In the genomic region with DNA sequence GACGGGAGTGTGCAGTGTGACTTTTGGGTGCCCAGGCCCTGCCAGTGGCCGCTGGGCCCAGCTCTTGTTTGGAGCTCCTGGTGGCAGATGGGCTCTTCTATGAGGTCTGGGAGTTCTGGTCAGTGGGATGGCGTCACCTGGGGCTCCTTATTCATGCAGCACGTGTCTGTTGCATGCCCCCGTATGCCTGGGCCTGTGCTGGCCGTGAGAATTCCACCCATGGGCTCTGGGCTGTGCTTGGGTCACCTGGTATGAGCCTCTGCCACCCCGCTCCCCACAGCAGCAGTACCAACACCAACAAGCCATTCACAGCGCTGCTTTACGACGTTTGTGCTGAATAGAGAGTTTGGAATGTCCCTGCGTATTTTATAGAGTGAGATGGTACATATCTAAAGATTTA, we compare ENCODE assay signal across 19 cellular contexts. TPM values are rescaled to one million over a fixed set of nuclear protein-coding genes. Genes with fewer than 3 reads are reported as not detected.
DNase-seq lines count a peak whose midpoint lies in the region; ATAC-seq and TF ChIP-seq lines count a peak whose summit lies in the region.
"Had no signal": no experiment of that assay in that cellular context is flagged by ENCODE, and none has a peak within 500 bp of the region (broad histone marks: within the 10 kb centered on the region; RNA-seq: fewer than 3 reads in every experiment).

No MANE protein-coding gene starts in this region.

- no peaks in the 10 kb centered on the region for H3K9me3 Mint-ChIP-seq in activated T-helper 17 cell treated with anti-CD3 and anti-CD28 coated beads, Interleukin-2, amount 50 U/mL, for 72 hours

- H3K27ac Mint-ChIP-seq in activated T-helper 17 cell treated with anti-CD3 and anti-CD28 coated beads, Interleukin-2, amount 50 U/mL, for 72 hours, result no peak overlapping the region

- H4K20me1 ChIP-seq in osteoblast (ENCODE audit: insufficient read depth, low read length), result peaks cover 78% of the 10 kb centered on the region

- no peaks in the 10 kb centered on the region for H3K27me3 Mint-ChIP-seq in activated T-helper 17 cell treated with anti-CD3 and anti-CD28 coated beads, Interleukin-2, amount 50 U/mL, for 72 hours

- no peak overlapping the region for H3K4me3 Mint-ChIP-seq in activated T-helper 17 cell treated with anti-CD3 and anti-CD28 coated beads, Interleukin-2, amount 50 U/mL, for 72 hours
- H3K4me3 Mint-ChIP-seq: CD14-positive monocyte had no signal

- H3K27me3 ChIP-seq in right atrium auricular region (no peaks in the 10 kb centered on the region), osteoblast (ENCODE audit: insufficient read depth, low read length) (no peaks in the 10 kb centered on the region)

- peaks cover 12% of the 10 kb centered on the region for H3K4me1 Mint-ChIP-seq in activated T-helper 17 cell treated with anti-CD3 and anti-CD28 coated beads, Interleukin-2, amount 50 U/mL, for 72 hours

- H3K4me1 ChIP-seq in right atrium auricular region (peaks cover 0 to 19% of the 10 kb centered on the region in 2 donors), osteoblast (ENCODE audit: insufficient read depth, low read length) (peaks cover 10% of the 10 kb centered on the region)

- H3K36me3 Mint-ChIP-seq in activated T-helper 17 cell treated with anti-CD3 and anti-CD28 coated beads, Interleukin-2, amount 50 U/mL, for 72 hours (ENCODE audit: low read depth), result no peaks in the 10 kb centered on the region

- H3K27ac ChIP-seq in right atrium auricular region (no peak overlapping the region), VCaP (0 out of 2 replicates have a peak overlapping the region, but pooled peaks have one; percentile 5), osteoblast (ENCODE audit: low read depth, low read length) (no peak overlapping the region)
- H3K27ac ChIP-seq: 22Rv1, KMS-11 had no signal

- no peaks in the 10 kb centered on the region for H3K36me3 ChIP-seq in right atrium auricular region
- no peaks in the 10 kb centered on the region for H3K36me3 ChIP-seq in osteoblast (ENCODE audit: insufficient read depth, low read length)

- H3K79me2 ChIP-seq in osteoblast (ENCODE audit: insufficient read depth, low read length), result peaks cover 56% of the 10 kb centered on the region

- TF ChIP-seq CTCF in right atrium auricular region (IDR thresholded peaks at IDR 0.05) (no peak), VCaP (conservative IDR thresholded peaks at IDR 0.05) (no peak), osteoblast (IDR thresholded peaks at IDR 0.05; ENCODE audit: extremely low read depth, low read depth, low read length) (no peak)

- no peak overlapping the region for H2AFZ ChIP-seq in osteoblast (ENCODE audit: low read length)

- H3K4me3 ChIP-seq in right atrium auricular region, result no peak overlapping the region
- H3K4me3 ChIP-seq in osteoblast (ENCODE audit: insufficient read depth, low read length), result no peak overlapping the region

- intact Hi-C loops in Right ventricle myocardium superior (cut with DNase I), result no loop called here

- ATAC-seq in Right ventricle myocardium superior (ENCODE audit: poor library complexity) (peak; percentile 25), GM18517 (IDR thresholded peaks at IDR 0.05; ENCODE audit: unreplicated experiment) (no peak), HG03432 (IDR thresholded peaks at IDR 0.05; ENCODE audit: unreplicated experiment) (no peak), HG03139 (IDR thresholded peaks at IDR 0.05; ENCODE audit: unreplicated experiment) (no peak)
- no peak for ATAC-seq in activated T-helper 17 cell treated with anti-CD3 and anti-CD28 coated beads, Interleukin-2, amount 50 U/mL, for 72 hours (replicated peaks)

- H3K9me3 ChIP-seq in right atrium auricular region, result no peaks in the 10 kb centered on the region
- H3K9me3 ChIP-seq in osteoblast (ENCODE audit: low read depth, low read length), result no peaks in the 10 kb centered on the region

- DNase-seq in Right ventricle myocardium superior (no peak), right atrium auricular region (ENCODE audit: low spot score) (no peak), osteoblast (ENCODE audit: insufficient read length, low spot score, missing footprints) (peak; percentile 37)
- DNase-seq: EL, GF-D8, GOT3, IMR-90, NCI-H1694 treated with DMSO at 0.1 percent for 48 hours, NCI-H446, OCI-M1, SHP77 had no signal

- H3K4me2 ChIP-seq in osteoblast (ENCODE audit: insufficient read depth, low read length), result no peak overlapping the region
- H3K4me2 ChIP-seq: KMS-11 had no signal

RNA-seq across cellular contexts. Expression of a gene that starts 27.1 kb away (rescaled TPM):
- total RNA-seq in Right ventricle myocardium superior (99.1 TPM), right atrium auricular region (100 to 1,000 TPM; 116 to 143 TPM), osteoblast (20.9 and 22.8 TPM in 2 replicates)
- 1 to 10 TPM; 4.3 to 5.6 TPM for total RNA-seq in activated T-helper 17 cell treated with anti-CD3 and anti-CD28 coated beads, Interleukin-2, amount 50 U/mL, for 72 hours
